18 cellular contexts compared by ENCODE assay signal in genomic region chr1:145877923-145878486, GRCh38. TPM values are rescaled to one million over a fixed set of nuclear protein-coding genes. Genes with fewer than 3 reads are reported as not detected.
DNase-seq lines count a peak whose midpoint lies in the region; FAIRE-seq and TF ChIP-seq lines count a peak whose summit lies in the region.
"Had no signal": no experiment of that assay in that cellular context is flagged by ENCODE, and none has a peak within 500 bp of the region (broad histone marks: within the 10 kb centered on the region; RNA-seq: fewer than 3 reads in every experiment).

No MANE protein-coding gene starts in this region.

- no peak for FAIRE-seq in astrocyte (lab: Jason Lieb, UNC)
- FAIRE-seq: GM12892, kidney had no signal

- peak overlapping the region; percentile 66 for H3K27ac Mint-ChIP-seq in astrocyte (ENCODE audit: unreplicated experiment)
- H3K27ac Mint-ChIP-seq: activated naive CD8-positive, alpha-beta T cell; endodermal cell had no signal

- H3K9me3 ChIP-seq in astrocyte (ENCODE audit: insufficient read depth, low read depth, low read length) (no peaks in the 10 kb centered on the region), prostate gland (no peaks in the 10 kb centered on the region)
- H3K9me3 ChIP-seq: BLaER1, neutrophil, sigmoid colon, tibial artery had no signal

- H3K4me1 ChIP-seq in astrocyte (ENCODE audit: insufficient read depth, low read length): no peaks in the 10 kb centered on the region
- H3K4me1 ChIP-seq in prostate gland (replicated peaks): no peaks in the 10 kb centered on the region

- no peak overlapping the region for H3K4me2 ChIP-seq in astrocyte (ENCODE audit: low read length)
- H3K4me2 ChIP-seq: BLaER1 had no signal

- in situ Hi-C loops in GM13976 (cut with MboI; ENCODE audit: low sequenced_read_pairs, unreplicated experiment): no loop called here

- H3K27me3 ChIP-seq in astrocyte (ENCODE audit: insufficient read depth, low read length): peaks cover 6% of the 10 kb centered on the region
- no peaks in the 10 kb centered on the region for H3K27me3 ChIP-seq in prostate gland (replicated peaks; ENCODE audit: insufficient read depth)
- H3K27me3 ChIP-seq: sigmoid colon, tibial artery had no signal

- H3K36me3 Mint-ChIP-seq in astrocyte (ENCODE audit: low read depth, unreplicated experiment): peaks cover under 1% of the 10 kb centered on the region
- H3K36me3 Mint-ChIP-seq: activated naive CD8-positive, alpha-beta T cell had no signal

- TF ChIP-seq POLR2A in prostate gland (IDR thresholded peaks at IDR 0.05): peak; percentile 16

- TF ChIP-seq CTCF in astrocyte (IDR thresholded peaks at IDR 0.05; ENCODE audit: insufficient read depth, low read depth, low read length) (no peak), prostate gland (IDR thresholded peaks at IDR 0.05) (no peak), GM13976 (IDR thresholded peaks at IDR 0.05; ENCODE audit: borderline replicate concordance, control extremely low read depth, extremely low read depth, insufficient read depth, missing control alignments) (no peak)

- H4K20me1 ChIP-seq in astrocyte (ENCODE audit: insufficient read depth, low read length): no peaks in the 10 kb centered on the region
- H4K20me1 ChIP-seq: BLaER1 had no signal

- DNase-seq in HT-29 (ENCODE audit: low spot score) (peak; percentile 63), astrocyte (ENCODE audit: low read depth) (no peak), prostate gland (ENCODE audit: low spot score) (no peak), D341Med (ENCODE audit: low spot score) (no peak), GM13976 (ENCODE audit: low spot score) (no peak)
- DNase-seq: caudate nucleus; DND-41; endodermal cell; kidney; NCI-H1694 treated with DMSO at 0.1 percent for 48 hours; sigmoid colon; stimulated activated CD4-positive, alpha-beta T cell treated with anti-CD3 and anti-CD28 coated beads, Interleukin-4, amount 100 ng/mL, for 24 hours had no signal

- no peak overlapping the region for H3K4me3 ChIP-seq in astrocyte (ENCODE audit: insufficient read depth, low read depth, low read length)
- no peak overlapping the region for H3K4me3 ChIP-seq in prostate gland
- H3K4me3 ChIP-seq: BLaER1, sigmoid colon, tibial artery had no signal

- peaks cover 7% of the 10 kb centered on the region for H3K4me1 Mint-ChIP-seq in astrocyte (ENCODE audit: low read depth, unreplicated experiment)

- H3K4me3 Mint-ChIP-seq in astrocyte (ENCODE audit: unreplicated experiment): no peak overlapping the region
- H3K4me3 Mint-ChIP-seq: activated naive CD8-positive, alpha-beta T cell; endodermal cell had no signal

- H3K36me3 ChIP-seq in astrocyte (ENCODE audit: insufficient read depth, low read length): no peaks in the 10 kb centered on the region
- H3K36me3 ChIP-seq in prostate gland: no peaks in the 10 kb centered on the region
- H3K36me3 ChIP-seq: BLaER1, neutrophil, sigmoid colon, tibial artery had no signal

- H3K27ac ChIP-seq in astrocyte (ENCODE audit: low read depth, low read length): no peak overlapping the region
- H3K27ac ChIP-seq in prostate gland: no peak overlapping the region
- H3K27ac ChIP-seq: BLaER1, HL-60, neutrophil, sigmoid colon, tibial artery had no signal

- 83% methylated on average over 7 of the region's 7 CpGs for WGBS in prostate gland

- intact Hi-C loops in prostate gland (cut with DNase I): no loop called here

- no peak overlapping the region for H2AFZ ChIP-seq in astrocyte (ENCODE audit: low read depth, low read length)

- peaks cover 6% of the 10 kb centered on the region for H3K9me3 Mint-ChIP-seq in astrocyte (ENCODE audit: unreplicated experiment)
- H3K9me3 Mint-ChIP-seq: endodermal cell had no signal

- H3K9ac ChIP-seq in astrocyte (ENCODE audit: low read length): no peak overlapping the region
- H3K9ac ChIP-seq: BLaER1 had no signal

- no peaks in the 10 kb centered on the region for H3K79me2 ChIP-seq in astrocyte (ENCODE audit: insufficient read depth, low read length)

- H3K27me3 Mint-ChIP-seq in astrocyte (ENCODE audit: low read depth, unreplicated experiment): peaks cover 41% of the 10 kb centered on the region
- H3K27me3 Mint-ChIP-seq: activated naive CD8-positive, alpha-beta T cell had no signal

RNA-seq across cellular contexts. Expression of gene ANKRD35, which starts 7.7 kb away (rescaled TPM):
- total RNA-seq in HT-29 (2014; rRNA removed; shearing (Covaris generic)): 0.29 and 0.46 TPM in 2 replicates
- total RNA-seq in astrocyte: 0.07 and 0.16 TPM in 2 replicates
- 1 to 10 TPM; 6.6 to 7.5 TPM for total RNA-seq in prostate gland

RNA-seq across cellular contexts. Expression of gene PIAS3, which starts 19.1 kb away (rescaled TPM):
- total RNA-seq in HT-29 (2014; rRNA removed; shearing (Covaris generic)): 15.8 and 25.2 TPM in 2 replicates
- 42.6 and 49.9 TPM in 2 replicates for total RNA-seq in astrocyte
- total RNA-seq in prostate gland: 10 to 100 TPM; 41.7 to 48.8 TPM

RNA-seq across cellular contexts. Expression of gene ITGA10, which starts 31.8 kb away (rescaled TPM):
- 0.08 and 0.10 TPM in 2 replicates for total RNA-seq in HT-29 (2014; rRNA removed; shearing (Covaris generic))
- total RNA-seq in astrocyte (0.65 and 1.0 TPM in 2 replicates), prostate gland (1 to 10 TPM; 6.4 to 7.4 TPM)

RNA-seq across cellular contexts. Expression of gene NUDT17, which starts 32.6 kb away (rescaled TPM):
- 0.63 and 1.6 TPM in 2 replicates for total RNA-seq in HT-29 (2014; rRNA removed; shearing (Covaris generic))
- total RNA-seq in astrocyte: 2.6 and 3.3 TPM in 2 replicates
- 1 to 10 TPM; 3.5 to 8.6 TPM for total RNA-seq in prostate gland

RNA-seq across cellular contexts. Expression of gene PEX11B, which starts 40.5 kb away (rescaled TPM):
- 10.5 and 11.1 TPM in 2 replicates for total RNA-seq in HT-29 (2014; rRNA removed; shearing (Covaris generic))
- total RNA-seq in astrocyte (19.9 and 20.7 TPM in 2 replicates), prostate gland (10 to 100 TPM; 35.9 to 37.7 TPM)
